ENCODE assay signal across 22 cellular contexts in the genomic region with DNA sequence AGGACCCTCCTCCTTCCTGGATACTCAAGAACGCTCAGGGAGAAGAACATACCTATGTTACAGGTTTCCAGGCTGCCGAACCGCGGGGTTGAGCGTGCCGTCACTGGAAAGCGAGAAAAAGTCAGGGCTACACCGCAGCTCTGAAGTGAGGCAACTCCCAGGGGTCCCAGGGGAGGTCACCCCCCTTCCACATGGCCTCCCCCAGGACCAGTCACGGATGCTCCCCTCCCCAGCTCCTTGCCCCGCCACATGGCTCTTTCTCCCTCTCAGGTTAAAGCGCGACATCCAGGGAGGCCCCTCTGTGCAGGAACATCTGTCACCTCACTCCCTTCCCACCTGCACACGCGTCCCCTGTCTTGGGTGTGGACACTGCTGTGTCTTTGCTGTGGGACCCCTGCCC.
"Had no signal": no experiment of that assay in that cellular context is flagged by ENCODE, and none has a peak within 500 bp of the region (broad histone marks: within the 10 kb centered on the region; RNA-seq: fewer than 3 reads in every experiment).

No MANE protein-coding gene starts in this region.

- H3K36me3 ChIP-seq: MG63 had no signal

- H3K9me3 Mint-ChIP-seq: T-cell had no signal

- H3K9me3 ChIP-seq: MG63, SK-N-SH had no signal

- H3K4me3 ChIP-seq: MG63 had no signal

- ATAC-seq: T-cell had no signal

- H3K36me3 Mint-ChIP-seq: T-cell had no signal

- H3K4me3 Mint-ChIP-seq: T-cell had no signal

- DNase-seq: Karpas-422, KG1, MG63, NCI-H1092, NCI-H1417, NCI-H1436 treated with DMSO at 0.1 percent for 48 hours, NCI-H1694 treated with DMSO at 0.1 percent for 48 hours, NCI-H1930, NCI-H2081, NCI-H2107, NCI-H2171, NCI-H226, NCI-H446, NCI-H510A, NCI-H524 treated with DMSO at 0.1 percent for 48 hours, NCI-H69, NCI-H774, RPMI8226, SHP77, SK-N-SH, SW 1271, T-cell had no signal

- H3K9ac ChIP-seq: SK-N-SH had no signal

- H3K27me3 ChIP-seq: MG63 had no signal

- H3K27ac Mint-ChIP-seq: T-cell had no signal

- H3K4me2 ChIP-seq: SK-N-SH had no signal
